2 cellular contexts compared by ENCODE assay signal in genomic region chr19:50922316-50922853, GRCh38.
TF ChIP-seq lines count a peak whose summit lies in the region.

No MANE protein-coding gene starts in this region.

TF ChIP-seq in HEK293T, 16 proteins besides CTCF, POLR2A, EP300 and RAD21:
- no peak for TF ChIP-seq FOXA1 (IDR thresholded peaks at IDR 0.05)
- TF ChIP-seq FOXK2 (IDR thresholded peaks at IDR 0.05), result no peak
- no peak for TF ChIP-seq FOXM1 (IDR thresholded peaks at IDR 0.05; ENCODE audit: borderline replicate concordance)
- TF ChIP-seq LEF1 (IDR thresholded peaks at IDR 0.05; ENCODE audit: borderline replicate concordance), result no peak
- no peak for TF ChIP-seq TARDBP (IDR thresholded peaks at IDR 0.05)
- TF ChIP-seq L3MBTL2 (conservative IDR thresholded peaks at IDR 0.05), result no peak
- TF ChIP-seq ARNT (IDR thresholded peaks at IDR 0.05), result no peak
- no peak for TF ChIP-seq SUZ12 (IDR thresholded peaks at IDR 0.05)
- TF ChIP-seq BHLHE40 (IDR thresholded peaks at IDR 0.05; ENCODE audit: borderline replicate concordance), result no peak
- no peak for TF ChIP-seq CTBP1 (IDR thresholded peaks at IDR 0.05; ENCODE audit: borderline replicate concordance)

TF ChIP-seq in GM12878, 131 proteins besides CTCF, POLR2A, EP300 and RAD21:
- TF ChIP-seq SMAD5 (IDR thresholded peaks at IDR 0.05; ENCODE audit: low read depth) (no peak), SUZ12 (IDR thresholded peaks at IDR 0.05; ENCODE audit: unreplicated experiment) (no peak), SMC3 (IDR thresholded peaks at IDR 0.05; ENCODE audit: borderline replicate concordance, low read length) (peak; percentile 90), BCL3 (IDR thresholded peaks at IDR 0.05; ENCODE audit: borderline replicate concordance, insufficient read depth, low read depth, low read length, poor library complexity, severe bottlenecking) (no peak), E2F4 (IDR thresholded peaks at IDR 0.05; ENCODE audit: low read depth, low read length) (no peak), BHLHE40 (IDR thresholded peaks at IDR 0.05; ENCODE audit: borderline replicate concordance in 1 of 2, low read depth in 2 of 2, low read length in 1 of 2) (peak in 1 of 2 experiments; percentile 18; a peak in 1 of 4 replicates), GATAD2B (conservative IDR thresholded peaks at IDR 0.05; ENCODE audit: low read depth) (peak; percentile 22; the same call in 1 of the 2 replicates), YY1 (IDR thresholded peaks at IDR 0.05; ENCODE audit: low read depth, low read length) (peak; percentile 49; the same call in 1 of the 2 replicates), EZH2 (IDR thresholded peaks at IDR 0.05; ENCODE audit: borderline replicate concordance, control insufficient read depth, low read depth, low read length) (no peak), ATF3 (IDR thresholded peaks at IDR 0.05; ENCODE audit: borderline replicate concordance, extremely low read depth, low read depth, low read length) (no peak), MYC (IDR thresholded peaks at IDR 0.05; ENCODE audit: insufficient read depth, insufficient read length, insufficient replicate concordance, low read length, severe bottlenecking) (no peak), MLLT1 (IDR thresholded peaks at IDR 0.05) (0 out of 2 replicates have a peak, but pooled peaks have one; percentile 34), JUNB (IDR thresholded peaks at IDR 0.05) (no peak), NBN (IDR thresholded peaks at IDR 0.05) (0 out of 2 replicates have a peak, but pooled peaks have one; percentile 41), SMARCA5 (IDR thresholded peaks at IDR 0.05) (0 out of 2 replicates have a peak, but pooled peaks have one; percentile 27)
